ENCODE assay signal across 25 cellular contexts in the genomic region with DNA sequence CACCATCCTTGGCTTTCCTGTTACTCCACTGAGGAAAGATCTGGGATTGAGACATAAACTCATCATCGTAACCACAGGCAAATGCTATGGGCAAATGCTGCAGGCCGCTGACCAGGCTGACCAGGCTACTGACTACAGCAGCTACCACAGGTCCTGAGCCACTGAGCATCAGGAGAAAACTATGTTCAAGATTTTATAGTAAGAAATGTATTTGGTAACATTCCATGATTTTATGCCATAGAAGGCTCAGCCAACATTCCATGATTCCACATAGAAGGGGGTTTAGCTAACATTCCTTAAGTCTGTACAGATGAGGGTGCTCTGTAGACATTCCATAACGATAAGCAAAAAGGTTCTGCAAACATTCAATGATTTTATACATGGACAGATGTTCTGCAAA. TPM values are rescaled to one million over a fixed set of nuclear protein-coding genes. Genes with fewer than 3 reads are reported as not detected.
DNase-seq lines count a peak whose midpoint lies in the region; ATAC-seq and TF ChIP-seq lines count a peak whose summit lies in the region.
"Had no signal": no experiment of that assay in that cellular context is flagged by ENCODE, and none has a peak within 500 bp of the region (broad histone marks: within the 10 kb centered on the region; RNA-seq: fewer than 3 reads in every experiment).

No MANE protein-coding gene starts in this region.

- DNase-seq in AG08395 (ENCODE audit: low spot score), result peak; percentile 55
- DNase-seq in HFFc6, result peak; percentile 66
- DNase-seq in brain microvascular endothelial cell, result peak; percentile 6
- DNase-seq in iris pigment epithelial cell (ENCODE audit: low read depth), result peak; percentile 52
- no peak for DNase-seq in GM19238 (ENCODE audit: insufficient read length, low spot score)
- DNase-seq in body of pancreas, result no peak
- DNase-seq in T-helper 1 cell, result no peak
- DNase-seq: activated CD4-positive, alpha-beta memory T cell treated with anti-CD3 and anti-CD28 coated beads, Interleukin-2, amount 10 ng/mL, durations not matched to agents 7 days and 5 days; activated CD4-positive, CD25-positive, alpha-beta regulatory T cell; activated T-cell treated with anti-CD3 and anti-CD28 coated beads for 4 hours; amygdala; CD4-positive, alpha-beta memory T cell; DMS53; effector CD8-positive, alpha-beta T cell; esophagus squamous epithelium; left ventricle myocardium superior; midbrain; NCI-H1417; NCI-H524 treated with DMSO at 0.1 percent for 48 hours; stimulated activated CD4-positive, alpha-beta T cell treated with anti-CD3 and anti-CD28 coated beads, Interleukin-4, amount 100 ng/mL, for 4 hours; stomach had no signal

- peaks cover 2% of the 10 kb centered on the region for H3K27me3 Mint-ChIP-seq in HFFc6 (ENCODE audit: insufficient read depth)

- no peaks in the 10 kb centered on the region for H3K4me1 ChIP-seq in body of pancreas
- H3K4me1 ChIP-seq: prostate gland had no signal

- H3K4me3 Mint-ChIP-seq in HFFc6, result no peak overlapping the region; the same call in 1 of the 2 replicates
- H3K4me3 Mint-ChIP-seq: activated CD4-positive, alpha-beta memory T cell treated with anti-CD3 and anti-CD28 coated beads, Interleukin-2, amount 10 ng/mL, durations not matched to agents 7 days and 5 days; CD4-positive, alpha-beta memory T cell; nephron had no signal

- intact Hi-C loops in body of pancreas (cut with DNase I), result no loop called here

- no peak overlapping the region for H3K27ac Mint-ChIP-seq in HFFc6
- H3K27ac Mint-ChIP-seq: activated CD4-positive, alpha-beta memory T cell treated with anti-CD3 and anti-CD28 coated beads, Interleukin-2, amount 10 ng/mL, durations not matched to agents 7 days and 5 days; CD4-positive, alpha-beta memory T cell; nephron had no signal

- H3K4me3 ChIP-seq in brain microvascular endothelial cell (ENCODE audit: low read depth, low read length) (no peak overlapping the region), body of pancreas (no peak overlapping the region)
- H3K4me3 ChIP-seq: esophagus squamous epithelium, HAP-1, prostate gland, stomach had no signal

- TF ChIP-seq POLR2A in body of pancreas (IDR thresholded peaks at IDR 0.05), result no peak

- no peaks in the 10 kb centered on the region for H3K36me3 Mint-ChIP-seq in HFFc6 (ENCODE audit: low read depth)
- H3K36me3 Mint-ChIP-seq: CD4-positive, alpha-beta memory T cell had no signal

- H3K27ac ChIP-seq in brain microvascular endothelial cell, result no peak overlapping the region
- H3K27ac ChIP-seq in body of pancreas, result no peak overlapping the region
- H3K27ac ChIP-seq: esophagus squamous epithelium, prostate gland, stomach had no signal

- in situ Hi-C loops in brain microvascular endothelial cell (cut with HindIII; ENCODE audit: low pct_ligation_motif_present, low sequenced_read_pairs), result no loop called here

- no peaks in the 10 kb centered on the region for H3K36me3 ChIP-seq in brain microvascular endothelial cell (replicated peaks)
- no peaks in the 10 kb centered on the region for H3K36me3 ChIP-seq in body of pancreas (replicated peaks in 1 of 2; ENCODE audit: insufficient read depth in 1 of 2, low read depth in 2 of 2)
- H3K36me3 ChIP-seq: esophagus squamous epithelium, HAP-1, prostate gland, stomach had no signal

- H3K9me3 ChIP-seq in body of pancreas, result no peaks in the 10 kb centered on the region
- H3K9me3 ChIP-seq: esophagus squamous epithelium, HAP-1, prostate gland, stomach had no signal

- H3K27me3 ChIP-seq in brain microvascular endothelial cell (replicated peaks) (no peaks in the 10 kb centered on the region), body of pancreas (no peaks in the 10 kb centered on the region)
- H3K27me3 ChIP-seq: esophagus squamous epithelium, stomach had no signal

- no peaks in the 10 kb centered on the region for H3K9me3 Mint-ChIP-seq in HFFc6
- H3K9me3 Mint-ChIP-seq: activated CD4-positive, alpha-beta memory T cell treated with anti-CD3 and anti-CD28 coated beads, Interleukin-2, amount 10 ng/mL, durations not matched to agents 7 days and 5 days; CD4-positive, alpha-beta memory T cell; nephron had no signal

- WGBS in body of pancreas, 2 donors, result 77 to 82% methylated on average over 3 of the region's 3 CpGs

- peaks cover 13% of the 10 kb centered on the region for H3K4me1 Mint-ChIP-seq in HFFc6 (ENCODE audit: low read depth)

- ATAC-seq in HG03175 (IDR thresholded peaks at IDR 0.05; ENCODE audit: unreplicated experiment), result no peak
- no peak for ATAC-seq in body of pancreas
- ATAC-seq: left ventricle myocardium superior had no signal

- TF ChIP-seq CTCF in HFFc6 (IDR thresholded peaks at IDR 0.05), result no peak
- TF ChIP-seq CTCF in brain microvascular endothelial cell (IDR thresholded peaks at IDR 0.05; ENCODE audit: low read depth, low read length, missing control alignments), result no peak
- TF ChIP-seq CTCF in body of pancreas (IDR thresholded peaks at IDR 0.05), result no peak

RNA-seq across cellular contexts. Expression of a gene that starts 16.1 kb away (rescaled TPM):
- total RNA-seq in HFFc6 (2021; fragmentation: NEBNext Ultra II Directional; extraction: Animal tissue kit (Norgen Biotek cat#: 25700)), result 10 to 100 TPM; 19.7 to 25.0 (median 21.9) TPM
- total RNA-seq in body of pancreas, result 10 to 100 TPM in 1 of 2 donors, 1 to 10 TPM in 1; 9.3 to 12.2 TPM

Comparison
In these comparisons a context has a peak if more than half of its experiments do, and no peak if none do; other contexts are left out.
1. DNase-seq: peak in AG08395 (single experiment), HFFc6 (single experiment), brain microvascular endothelial cell (single experiment) and iris pigment epithelial cell (single experiment); none in GM19238 (single experiment), body of pancreas (0 of 4) and T-helper 1 cell (0 of 5).